1 cellular context compared by ENCODE assay signal in the genomic region with DNA sequence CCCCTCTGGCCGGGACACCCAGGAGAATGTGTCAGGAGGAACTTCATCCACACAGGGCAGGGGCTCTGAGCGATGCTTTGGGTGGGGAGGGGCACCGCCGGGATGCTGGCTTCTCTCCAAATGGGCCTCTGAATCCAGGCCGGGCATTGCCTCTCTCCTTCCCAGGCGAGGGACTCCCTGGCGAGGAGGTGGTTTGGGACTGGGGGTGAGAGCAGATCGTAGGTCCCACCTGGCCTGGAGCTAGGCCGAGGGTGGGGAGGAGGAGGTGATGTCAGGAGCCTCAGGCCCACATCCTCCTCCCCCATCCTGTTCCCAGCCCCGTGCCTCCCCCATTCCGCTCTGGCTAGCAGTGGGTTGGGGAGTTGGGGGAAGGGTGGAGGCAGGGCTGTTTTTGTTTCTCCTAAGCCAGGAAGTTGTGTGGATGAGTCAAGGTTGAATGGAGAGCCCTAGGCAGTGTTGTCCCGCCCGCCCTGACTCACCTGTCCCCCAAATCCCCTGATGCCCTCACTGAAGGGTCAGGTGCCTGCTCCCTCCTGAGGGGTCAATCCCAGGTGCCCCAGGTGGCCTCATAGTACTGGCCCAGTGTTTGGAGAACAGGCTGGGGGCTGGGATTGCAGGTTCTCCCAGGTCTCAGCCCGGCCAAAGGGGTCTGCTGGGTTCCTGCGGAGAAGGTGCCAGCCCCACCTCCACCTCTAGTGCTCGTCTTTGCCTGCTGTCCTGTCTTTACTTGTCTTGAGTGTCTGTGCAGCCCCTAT.
TF ChIP-seq lines count a peak whose summit lies in the region.

No MANE protein-coding gene starts in this region.

TF ChIP-seq in HepG2, 621 proteins besides CTCF, POLR2A, EP300 and RAD21 (continued from another document and continues in another):
- TF ChIP-seq BCLAF1 (IDR thresholded peaks at IDR 0.05) (no peak), GLI4 (CRISPR knock-in tag; IDR thresholded peaks at IDR 0.05; ENCODE audit: borderline replicate concordance) (no peak; the same call in 1 of the 2 replicates), XRCC5 (optimal IDR thresholded peaks at IDR 0.05; ENCODE audit: low read length) (no peak), ZNF260 (CRISPR knock-in tag; IDR thresholded peaks at IDR 0.05; ENCODE audit: borderline replicate concordance, low read depth) (no peak), MXI1 (IDR thresholded peaks at IDR 0.05; ENCODE audit: borderline replicate concordance, low read depth, low read length) (peak; percentile 31; the same call in 1 of the 3 replicates), GATAD2A (CRISPR knock-in tag; IDR thresholded peaks at IDR 0.05) (peak; percentile 73; the same call in 1 of the 2 replicates), TP53 (CRISPR knock-in tag; conservative IDR thresholded peaks at IDR 0.05) (no peak), RBAK (CRISPR knock-in tag; IDR thresholded peaks at IDR 0.05) (0 out of 2 replicates have a peak, but pooled peaks have one; percentile 52), MYNN (CRISPR knock-in tag; IDR thresholded peaks at IDR 0.05; ENCODE audit: low read depth) (no peak), ZNF232 (CRISPR knock-in tag; IDR thresholded peaks at IDR 0.05; ENCODE audit: borderline replicate concordance) (no peak), ZZZ3 (CRISPR knock-in tag; IDR thresholded peaks at IDR 0.05; ENCODE audit: borderline replicate concordance) (no peak), TCF12 (IDR thresholded peaks at IDR 0.05) (no peak), TCF12 (CRISPR knock-in tag; IDR thresholded peaks at IDR 0.05) (peak; percentile 53; the same call in 1 of the 2 replicates), SPEN (CRISPR knock-in tag; IDR thresholded peaks at IDR 0.05; ENCODE audit: low read depth) (peak; percentile 78), SIX4 (CRISPR knock-in tag; IDR thresholded peaks at IDR 0.05) (no peak), ZNF563 (CRISPR knock-in tag; IDR thresholded peaks at IDR 0.05) (peak; percentile 48; the same call in 1 of the 2 replicates), ZNF138 (CRISPR knock-in tag; IDR thresholded peaks at IDR 0.05; ENCODE audit: low read depth) (0 out of 2 replicates have a peak, but pooled peaks have one; percentile 54), GFI1 (CRISPR knock-in tag; IDR thresholded peaks at IDR 0.05; ENCODE audit: borderline replicate concordance) (peak; percentile 74), ZBTB2 (CRISPR knock-in tag; IDR thresholded peaks at IDR 0.05; ENCODE audit: low read depth) (no peak), ZNF124 (CRISPR knock-in tag; IDR thresholded peaks at IDR 0.05) (no peak), NR2F2 (IDR thresholded peaks at IDR 0.05; ENCODE audit: borderline replicate concordance, low read depth) (no peak), AGO2 (optimal IDR thresholded peaks at IDR 0.05; ENCODE audit: low read depth, low read length) (peak; percentile 59), ZNF878 (CRISPR knock-in tag; IDR thresholded peaks at IDR 0.05) (no peak), GLMP (CRISPR knock-in tag; IDR thresholded peaks at IDR 0.05; ENCODE audit: borderline replicate concordance) (no peak), MTF1 (CRISPR knock-in tag; IDR thresholded peaks at IDR 0.05) (no peak), SMAD9 (CRISPR knock-in tag; IDR thresholded peaks at IDR 0.05) (no peak), RFX3 (CRISPR knock-in tag; IDR thresholded peaks at IDR 0.05) (no peak), NR2C2 (CRISPR knock-in tag; IDR thresholded peaks at IDR 0.05; ENCODE audit: borderline replicate concordance) (no peak), TAF15 (IDR thresholded peaks at IDR 0.05; ENCODE audit: low read depth, low read length, poor library complexity, severe bottlenecking) (no peak), POLR2AphosphoS5 (IDR thresholded peaks at IDR 0.05; ENCODE audit: low read depth, low read length) (no peak), ZNF510 (CRISPR knock-in tag; IDR thresholded peaks at IDR 0.05; ENCODE audit: low read depth) (no peak), TOE1 (CRISPR knock-in tag; IDR thresholded peaks at IDR 0.05) (no peak), LCORL (IDR thresholded peaks at IDR 0.05) (no peak), LCORL (CRISPR knock-in tag; IDR thresholded peaks at IDR 0.05) (peak; percentile 98), HOXA7 (CRISPR knock-in tag; IDR thresholded peaks at IDR 0.05) (no peak), RBFOX2 (IDR thresholded peaks at IDR 0.05; ENCODE audit: low read depth, low read length) (no peak), ASH2L (IDR thresholded peaks at IDR 0.05; ENCODE audit: insufficient read length, low read depth, low read length) (no peak), ATF3 (CRISPR knock-in tag; IDR thresholded peaks at IDR 0.05) (peak; percentile 51; the same call in 1 of the 2 replicates), ZNF883 (CRISPR knock-in tag; IDR thresholded peaks at IDR 0.05; ENCODE audit: not compliant biosample characterization) (no peak), ZMYM4 (CRISPR knock-in tag; IDR thresholded peaks at IDR 0.05) (no peak), NFKB2 (CRISPR knock-in tag; IDR thresholded peaks at IDR 0.05; ENCODE audit: borderline replicate concordance) (no peak; the same call in 1 of the 2 replicates), REXO4 (CRISPR knock-in tag; IDR thresholded peaks at IDR 0.05; ENCODE audit: borderline replicate concordance) (no peak), GTF2F1 (IDR thresholded peaks at IDR 0.05; ENCODE audit: low read length) (no peak), HNRNPLL (IDR thresholded peaks at IDR 0.05; ENCODE audit: low read depth, low read length, poor library complexity, severe bottlenecking) (no peak)
- TF ChIP-seq, protein P1, sequence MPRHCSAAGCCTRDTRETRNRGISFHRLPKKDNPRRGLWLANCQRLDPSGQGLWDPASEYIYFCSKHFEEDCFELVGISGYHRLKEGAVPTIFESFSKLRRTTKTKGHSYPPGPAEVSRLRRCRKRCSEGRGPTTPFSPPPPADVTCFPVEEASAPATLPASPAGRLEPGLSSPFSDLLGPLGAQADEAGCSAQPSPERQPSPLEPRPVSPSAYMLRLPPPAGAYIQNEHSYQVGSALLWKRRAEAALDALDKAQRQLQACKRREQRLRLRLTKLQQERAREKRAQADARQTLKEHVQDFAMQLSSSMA (CRISPR knock-in tag; IDR thresholded peaks at IDR 0.05): no peak
- TF ChIP-seq, protein P2, sequence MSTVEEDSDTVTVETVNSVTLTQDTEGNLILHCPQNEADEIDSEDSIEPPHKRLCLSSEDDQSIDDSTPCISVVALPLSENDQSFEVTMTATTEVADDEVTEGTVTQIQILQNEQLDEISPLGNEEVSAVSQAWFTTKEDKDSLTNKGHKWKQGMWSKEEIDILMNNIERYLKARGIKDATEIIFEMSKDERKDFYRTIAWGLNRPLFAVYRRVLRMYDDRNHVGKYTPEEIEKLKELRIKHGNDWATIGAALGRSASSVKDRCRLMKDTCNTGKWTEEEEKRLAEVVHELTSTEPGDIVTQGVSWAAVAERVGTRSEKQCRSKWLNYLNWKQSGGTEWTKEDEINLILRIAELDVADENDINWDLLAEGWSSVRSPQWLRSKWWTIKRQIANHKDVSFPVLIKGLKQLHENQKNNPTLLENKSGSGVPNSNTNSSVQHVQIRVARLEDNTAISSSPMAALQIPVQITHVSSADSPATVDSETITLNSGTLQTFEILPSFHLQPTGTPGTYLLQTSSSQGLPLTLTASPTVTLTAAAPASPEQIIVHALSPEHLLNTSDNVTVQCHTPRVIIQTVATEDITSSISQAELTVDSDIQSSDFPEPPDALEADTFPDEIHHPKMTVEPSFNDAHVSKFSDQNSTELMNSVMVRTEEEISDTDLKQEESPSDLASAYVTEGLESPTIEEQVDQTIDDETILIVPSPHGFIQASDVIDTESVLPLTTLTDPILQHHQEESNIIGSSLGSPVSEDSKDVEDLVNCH (CRISPR knock-in tag; IDR thresholded peaks at IDR 0.05): no peak
- TF ChIP-seq, protein P3, sequence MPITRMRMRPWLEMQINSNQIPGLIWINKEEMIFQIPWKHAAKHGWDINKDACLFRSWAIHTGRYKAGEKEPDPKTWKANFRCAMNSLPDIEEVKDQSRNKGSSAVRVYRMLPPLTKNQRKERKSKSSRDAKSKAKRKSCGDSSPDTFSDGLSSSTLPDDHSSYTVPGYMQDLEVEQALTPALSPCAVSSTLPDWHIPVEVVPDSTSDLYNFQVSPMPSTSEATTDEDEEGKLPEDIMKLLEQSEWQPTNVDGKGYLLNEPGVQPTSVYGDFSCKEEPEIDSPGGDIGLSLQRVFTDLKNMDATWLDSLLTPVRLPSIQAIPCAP (CRISPR knock-in tag; IDR thresholded peaks at IDR 0.05; ENCODE audit: low read depth): 0 out of 2 replicates have a peak, but pooled peaks have one; percentile 38
- TF ChIP-seq, protein P4, sequence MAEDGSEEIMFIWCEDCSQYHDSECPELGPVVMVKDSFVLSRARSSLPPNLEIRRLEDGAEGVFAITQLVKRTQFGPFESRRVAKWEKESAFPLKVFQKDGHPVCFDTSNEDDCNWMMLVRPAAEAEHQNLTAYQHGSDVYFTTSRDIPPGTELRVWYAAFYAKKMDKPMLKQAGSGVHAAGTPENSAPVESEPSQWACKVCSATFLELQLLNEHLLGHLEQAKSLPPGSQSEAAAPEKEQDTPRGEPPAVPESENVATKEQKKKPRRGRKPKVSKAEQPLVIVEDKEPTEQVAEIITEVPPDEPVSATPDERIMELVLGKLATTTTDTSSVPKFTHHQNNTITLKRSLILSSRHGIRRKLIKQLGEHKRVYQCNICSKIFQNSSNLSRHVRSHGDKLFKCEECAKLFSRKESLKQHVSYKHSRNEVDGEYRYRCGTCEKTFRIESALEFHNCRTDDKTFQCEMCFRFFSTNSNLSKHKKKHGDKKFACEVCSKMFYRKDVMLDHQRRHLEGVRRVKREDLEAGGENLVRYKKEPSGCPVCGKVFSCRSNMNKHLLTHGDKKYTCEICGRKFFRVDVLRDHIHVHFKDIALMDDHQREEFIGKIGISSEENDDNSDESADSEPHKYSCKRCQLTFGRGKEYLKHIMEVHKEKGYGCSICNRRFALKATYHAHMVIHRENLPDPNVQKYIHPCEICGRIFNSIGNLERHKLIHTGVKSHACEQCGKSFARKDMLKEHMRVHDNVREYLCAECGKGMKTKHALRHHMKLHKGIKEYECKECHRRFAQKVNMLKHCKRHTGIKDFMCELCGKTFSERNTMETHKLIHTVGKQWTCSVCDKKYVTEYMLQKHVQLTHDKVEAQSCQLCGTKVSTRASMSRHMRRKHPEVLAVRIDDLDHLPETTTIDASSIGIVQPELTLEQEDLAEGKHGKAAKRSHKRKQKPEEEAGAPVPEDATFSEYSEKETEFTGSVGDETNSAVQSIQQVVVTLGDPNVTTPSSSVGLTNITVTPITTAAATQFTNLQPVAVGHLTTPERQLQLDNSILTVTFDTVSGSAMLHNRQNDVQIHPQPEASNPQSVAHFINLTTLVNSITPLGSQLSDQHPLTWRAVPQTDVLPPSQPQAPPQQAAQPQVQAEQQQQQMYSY (CRISPR knock-in tag; IDR thresholded peaks at IDR 0.05): peak; percentile 95
- TF ChIP-seq, protein P5, sequence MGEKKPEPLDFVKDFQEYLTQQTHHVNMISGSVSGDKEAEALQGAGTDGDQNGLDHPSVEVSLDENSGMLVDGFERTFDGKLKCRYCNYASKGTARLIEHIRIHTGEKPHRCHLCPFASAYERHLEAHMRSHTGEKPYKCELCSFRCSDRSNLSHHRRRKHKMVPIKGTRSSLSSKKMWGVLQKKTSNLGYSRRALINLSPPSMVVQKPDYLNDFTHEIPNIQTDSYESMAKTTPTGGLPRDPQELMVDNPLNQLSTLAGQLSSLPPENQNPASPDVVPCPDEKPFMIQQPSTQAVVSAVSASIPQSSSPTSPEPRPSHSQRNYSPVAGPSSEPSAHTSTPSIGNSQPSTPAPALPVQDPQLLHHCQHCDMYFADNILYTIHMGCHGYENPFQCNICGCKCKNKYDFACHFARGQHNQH (CRISPR knock-in tag; IDR thresholded peaks at IDR 0.05): no peak
- TF ChIP-seq, protein P6, sequence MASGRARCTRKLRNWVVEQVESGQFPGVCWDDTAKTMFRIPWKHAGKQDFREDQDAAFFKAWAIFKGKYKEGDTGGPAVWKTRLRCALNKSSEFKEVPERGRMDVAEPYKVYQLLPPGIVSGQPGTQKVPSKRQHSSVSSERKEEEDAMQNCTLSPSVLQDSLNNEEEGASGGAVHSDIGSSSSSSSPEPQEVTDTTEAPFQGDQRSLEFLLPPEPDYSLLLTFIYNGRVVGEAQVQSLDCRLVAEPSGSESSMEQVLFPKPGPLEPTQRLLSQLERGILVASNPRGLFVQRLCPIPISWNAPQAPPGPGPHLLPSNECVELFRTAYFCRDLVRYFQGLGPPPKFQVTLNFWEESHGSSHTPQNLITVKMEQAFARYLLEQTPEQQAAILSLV (CRISPR knock-in tag; IDR thresholded peaks at IDR 0.05; ENCODE audit: borderline replicate concordance): no peak
